22 cellular contexts compared by ENCODE assay signal in genomic region chr2:119440873-119441272, GRCh38. TPM values are rescaled to one million over a fixed set of nuclear protein-coding genes. Genes with fewer than 3 reads are reported as not detected.
DNase-seq lines count a peak whose midpoint lies in the region; ATAC-seq, FAIRE-seq and TF ChIP-seq lines count a peak whose summit lies in the region.
"Had no signal": no experiment of that assay in that cellular context is flagged by ENCODE, and none has a peak within 500 bp of the region (broad histone marks: within the 10 kb centered on the region; RNA-seq: fewer than 3 reads in every experiment).

No MANE protein-coding gene starts in this region.

- 0 out of 4 replicates have a peak, but pooled peaks of 1 of the 2 experiments have one; percentile 15 for TF ChIP-seq POLR2A in HepG2 (IDR thresholded peaks at IDR 0.05; ENCODE audit: insufficient read depth in 1 of 2, low read depth in 2 of 2, low read length in 2 of 2)
- TF ChIP-seq POLR2A in right lobe of liver (IDR thresholded peaks at IDR 0.05), result no peak

- in situ Hi-C loops in HepG2 (cut with HindIII; ENCODE audit: extremely low pct_ligation_motif_present, low pct_unique_long_range_greater_than_20kb), result no loop called here
- in situ Hi-C loops in GM13976 (cut with MboI; ENCODE audit: low sequenced_read_pairs, unreplicated experiment), result no loop called here

- FAIRE-seq in HepG2 (lab: Jason Lieb, UNC) (no peak), urothelium cell line (lab: Jason Lieb, UNC) (peak; percentile 17)
- FAIRE-seq: GM19239, H54, HTR-8/SVneo had no signal

- TF ChIP-seq EP300 in HepG2 (IDR thresholded peaks at IDR 0.05; ENCODE audit: low read depth in 2 of 2, low read length in 2 of 2) (no peak), HepG2 (CRISPR knock-in tag; IDR thresholded peaks at IDR 0.05; ENCODE audit: borderline replicate concordance) (no peak)

- H4K20me1 ChIP-seq in HepG2 (ENCODE audit: insufficient read depth, low read length) (peaks cover 18% of the 10 kb centered on the region; the same call in 1 of the 2 replicates), osteoblast (ENCODE audit: insufficient read depth, low read length) (no peaks in the 10 kb centered on the region)
- H4K20me1 ChIP-seq: BLaER1 had no signal

- no peak overlapping the region for H3K4me2 ChIP-seq in HepG2 (ENCODE audit: low read depth, low read length)
- H3K4me2 ChIP-seq in osteoblast (ENCODE audit: insufficient read depth, low read length), result no peak overlapping the region
- H3K4me2 ChIP-seq: BLaER1, GM23338 had no signal

- H3K9me3 ChIP-seq in HepG2 (ENCODE audit: low read length) (no peaks in the 10 kb centered on the region), right lobe of liver (no peaks in the 10 kb centered on the region), osteoblast (ENCODE audit: low read depth, low read length) (no peaks in the 10 kb centered on the region)

- H3K27ac ChIP-seq in HepG2 (ENCODE audit: extremely low read length, insufficient read depth, low read length) (no peak overlapping the region), right lobe of liver (no peak overlapping the region), osteoblast (ENCODE audit: low read depth, low read length) (no peak overlapping the region)
- H3K27ac ChIP-seq: BLaER1 had no signal

- no peak for TF ChIP-seq RAD21 in HepG2 (CRISPR knock-in tag; IDR thresholded peaks at IDR 0.05)

- WGBS in HepG2 (ENCODE audit: low lambda C conversion rate), result 85% methylated on average over 3 of the region's 4 CpGs
- 64% methylated on average over 3 of the region's 4 CpGs for WGBS in right lobe of liver (ENCODE audit: insufficient coverage, low coverage, low lambda C conversion rate, missing lambda C conversion rate)

- H3K9ac ChIP-seq in HepG2 (ENCODE audit: insufficient read depth, low read depth, low read length), result no peak overlapping the region
- H3K9ac ChIP-seq: BLaER1 had no signal

- H3K36me3 ChIP-seq in HepG2 (replicated peaks in 1 of 2; ENCODE audit: control insufficient read depth in 1 of 2, insufficient read depth in 2 of 2, low read length in 2 of 2) (peaks cover 0 to 2% of the 10 kb centered on the region in 2 experiments; a peak in 3 of 5 replicates), right lobe of liver (peaks cover 0 to 29% (median 8%) of the 10 kb centered on the region in 4 donors), osteoblast (ENCODE audit: insufficient read depth, low read length) (no peaks in the 10 kb centered on the region)
- H3K36me3 ChIP-seq: BLaER1 had no signal

- peaks cover 71% of the 10 kb centered on the region for H3K4me1 ChIP-seq in HepG2 (ENCODE audit: insufficient read depth, low read length)
- peaks cover 0 to 23% (median 11%) of the 10 kb centered on the region in 4 donors for H3K4me1 ChIP-seq in right lobe of liver
- no peaks in the 10 kb centered on the region for H3K4me1 ChIP-seq in osteoblast (ENCODE audit: insufficient read depth, low read length)

- CTCF ChIA-PET in HepG2 (lab: Yijun Ruan, JAX; ENCODE audit: low intra/inter-chr PET ratio, low total read pairs), result no interaction called here

- peaks cover 27% of the 10 kb centered on the region for H3K79me2 ChIP-seq in HepG2 (ENCODE audit: insufficient read depth, low read length)
- H3K79me2 ChIP-seq in osteoblast (ENCODE audit: insufficient read depth, low read length), result no peaks in the 10 kb centered on the region

- H2AFZ ChIP-seq in HepG2 (ENCODE audit: low read length), result no peak overlapping the region
- H2AFZ ChIP-seq in osteoblast (ENCODE audit: low read length), result no peak overlapping the region
- H2AFZ ChIP-seq: GM23338 had no signal

- H3K4me3 ChIP-seq in HepG2 (replicated peaks in 1 of 3; ENCODE audit: insufficient read depth in 1 of 3, low read depth in 2 of 3, low read length in 3 of 3) (no peak overlapping the region), right lobe of liver (no peak overlapping the region), osteoblast (ENCODE audit: insufficient read depth, low read length) (no peak overlapping the region)
- H3K4me3 ChIP-seq: BLaER1, GM23338 had no signal

- no TSS peak for BruUV-seq in HepG2 (replicated peaks; lab: Mats Ljungman, UMichigan)

- POLR2A ChIA-PET in HepG2 (lab: Yijun Ruan, JAX), result interaction anchor here (1.0 to 3.5 kb wide), 3 partner anchors 8 to 15 kb away, joined by 4 to 21 read pairs (median 4); partner anchors contain the start of gene TMEM37

- ATAC-seq in HepG2, result no peak
- ATAC-seq in right lobe of liver, result no peak

- no peak for TF ChIP-seq CTCF in HepG2 (CRISPR knock-in tag; IDR thresholded peaks at IDR 0.05)
- TF ChIP-seq CTCF in right lobe of liver (IDR thresholded peaks at IDR 0.05), result no peak
- no peak for TF ChIP-seq CTCF in osteoblast (IDR thresholded peaks at IDR 0.05; ENCODE audit: extremely low read depth, low read depth, low read length)
- TF ChIP-seq CTCF in GM13976 (IDR thresholded peaks at IDR 0.05; ENCODE audit: borderline replicate concordance, control extremely low read depth, extremely low read depth, insufficient read depth, missing control alignments), result no peak

- no peak for DNase-seq in HepG2 (ENCODE audit: low spot score)
- DNase-seq in right lobe of liver, result no peak
- DNase-seq in islet precursor cell, result peak; percentile 38
- DNase-seq in osteoblast (ENCODE audit: insufficient read length, low spot score, missing footprints), result peak; percentile 46
- no peak for DNase-seq in urothelium cell line (ENCODE audit: low spot score)
- DNase-seq in activated naive CD4-positive, alpha-beta T cell treated with Interleukin-2 at 50 U/mL for 16 hours, result no peak
- DNase-seq in GM13976 (ENCODE audit: low spot score), result no peak
- no peak for DNase-seq in hypothalamus (lab: John Stamatoyannopoulos, UW)
- DNase-seq: 8988T; CD4-positive, alpha-beta memory T cell; DMS153; DMS79; GDM1; HCEC 1CT had no signal

- intact Hi-C loops in HepG2 (cut with micrococcal nuclease; ENCODE audit: unreplicated experiment), result loop anchor here (1.0 kb wide), 1 partner anchor 32 kb away; no protein-coding TSS in a partner anchor
- intact Hi-C loops in right lobe of liver (cut with DNase I), result no loop called here

- no peaks in the 10 kb centered on the region for H3K27me3 ChIP-seq in HepG2 (ENCODE audit: control insufficient read depth in 1 of 2, insufficient read depth in 2 of 2, low read length in 2 of 2)
- H3K27me3 ChIP-seq in right lobe of liver, result no peaks in the 10 kb centered on the region
- peaks cover 10% of the 10 kb centered on the region for H3K27me3 ChIP-seq in osteoblast (ENCODE audit: insufficient read depth, low read length)
- H3K27me3 ChIP-seq: BLaER1 had no signal

TF ChIP-seq in HepG2, 621 proteins besides CTCF, POLR2A, EP300 and RAD21 (continues in another document):
- peak; percentile 14; the same call in 1 of the 2 replicates for TF ChIP-seq SP4 (CRISPR knock-in tag; IDR thresholded peaks at IDR 0.05)
- 0 out of 2 replicates have a peak, but pooled peaks have one; percentile 6 for TF ChIP-seq TBX2 (CRISPR knock-in tag; IDR thresholded peaks at IDR 0.05; ENCODE audit: borderline replicate concordance)
- TF ChIP-seq ZBTB4 (CRISPR knock-in tag; IDR thresholded peaks at IDR 0.05; ENCODE audit: borderline replicate concordance), result no peak
- 0 out of 2 replicates have a peak, but pooled peaks have one; percentile 58 for TF ChIP-seq ZNF326 (CRISPR knock-in tag; IDR thresholded peaks at IDR 0.05; ENCODE audit: borderline replicate concordance)

RNA-seq across cellular contexts. Expression of gene TMEM37, which starts 9.2 kb away (rescaled TPM):
- total RNA-seq in HepG2 (2016; rRNA removed; fragmentation: Illumina TruSeq; extraction: Trizol), result 23.7 and 37.7 TPM in 2 replicates
- 28.9 and 37.4 TPM in 2 replicates for total RNA-seq in HepG2 (2016; cell fraction: cytosol; rRNA removed; fragmentation: Illumina TruSeq; extraction: Trizol; ENCODE audit: low read depth)
- total RNA-seq in HepG2 (2016; cell fraction: insoluble cytoplasmic fraction; rRNA removed; fragmentation: Illumina TruSeq; extraction: Trizol), result 22.3 and 38.3 TPM in 2 replicates
- total RNA-seq in HepG2 (2016; cell fraction: membrane; rRNA removed; fragmentation: Illumina TruSeq; extraction: Trizol), result 42.2 and 48.4 TPM in 2 replicates
- total RNA-seq in HepG2 (2016; cell fraction: nucleus; rRNA removed; fragmentation: Illumina TruSeq; extraction: Trizol), result 34.2 and 36.8 TPM in 2 replicates
- polyA plus RNA-seq in HepG2 (2011; rRNA removed), result 115 and 141 TPM in 2 replicates
- 117 and 121 TPM in 2 replicates for polyA plus RNA-seq in HepG2 (2011; cell fraction: cytosol; rRNA removed)
- polyA plus RNA-seq in HepG2 (2011; cell fraction: nucleus; rRNA removed), result 112 and 119 TPM in 2 replicates
- polyA plus RNA-seq in HepG2 (2012), result 79.4 and 99.6 TPM in 2 replicates
- polyA plus RNA-seq in HepG2 (2016; cell fraction: cytosol; fragmentation: Illumina TruSeq; extraction: Trizol; ENCODE audit: low read depth), result 35.8 and 51.6 TPM in 2 replicates
- 29.9 and 33.6 TPM in 2 replicates for polyA plus RNA-seq in HepG2 (2016; cell fraction: insoluble cytoplasmic fraction; fragmentation: Illumina TruSeq; extraction: Trizol; ENCODE audit: low read depth)
- polyA plus RNA-seq in HepG2 (2016; cell fraction: membrane; fragmentation: Illumina TruSeq; extraction: Trizol; ENCODE audit: low read depth), result 42.8 and 53.0 TPM in 2 replicates
- polyA plus RNA-seq in HepG2 (2016; cell fraction: nucleus; fragmentation: Illumina TruSeq; extraction: Trizol; ENCODE audit: insufficient read depth, low read depth), result 58.5 and 61.9 TPM in 2 replicates
- 8.6 and 130 TPM in 2 replicates for polyA minus RNA-seq in HepG2 (2011; rRNA and poly(A)+ RNA removed; ENCODE audit: low replicate concordance)
- 23.8 and 26.3 TPM in 2 replicates for polyA minus RNA-seq in HepG2 (2011; cell fraction: cytosol; rRNA and poly(A)+ RNA removed)
- polyA minus RNA-seq in HepG2 (2011; cell fraction: nucleus; rRNA and poly(A)+ RNA removed), result 72.6 and 73.7 TPM in 2 replicates
- 10 to 100 TPM; 37.3 to 96.6 (median 73.5) TPM for total RNA-seq in right lobe of liver
- 1.1 and 1.2 TPM in 2 replicates for total RNA-seq in osteoblast
- total RNA-seq: Daoy had no signal
- polyA plus RNA-seq: CD14-positive monocyte; CD4-positive, alpha-beta memory T cell; IgD-negative memory B cell had no signal

Comparison
In these comparisons a context has a peak if more than half of its experiments do, and no peak if none do; other contexts are left out.
1. DNase-seq: peak in islet precursor cell (single experiment) and osteoblast (single experiment); none in HepG2 (single experiment), right lobe of liver (0 of 3), urothelium cell line (single experiment), activated naive CD4-positive, alpha-beta T cell treated with Interleukin-2 at 50 U/mL for 16 hours (single experiment), GM13976 (single experiment) and hypothalamus (0 of 51).
2. RNA of gene TMEM37, which starts 9.2 kb away (total RNA-seq): 37.3 to 96.6 TPM in right lobe of liver and 22.3 to 48.4 TPM in HepG2; 1.1 to 1.2 TPM in osteoblast; every median in the first group is over 10 times any median in the second.